In genomic region chr20:48338717-48339116, GRCh38 we compare ENCODE assay signal across 20 cellular contexts.
DNase-seq lines count a peak whose midpoint lies in the region; ATAC-seq, FAIRE-seq and TF ChIP-seq lines count a peak whose summit lies in the region.
"Had no signal": no experiment of that assay in that cellular context is flagged by ENCODE, and none has a peak within 500 bp of the region (broad histone marks: within the 10 kb centered on the region; RNA-seq: fewer than 3 reads in every experiment).

No MANE protein-coding gene starts in this region.

- POLR2A ChIA-PET in HepG2 (lab: Yijun Ruan, JAX) = no interaction called here

- no peaks in the 10 kb centered on the region for H3K36me3 ChIP-seq in HepG2 (replicated peaks in 1 of 2; ENCODE audit: control insufficient read depth in 1 of 2, insufficient read depth in 2 of 2, low read length in 2 of 2)
- no peaks in the 10 kb centered on the region for H3K36me3 ChIP-seq in right lobe of liver

- no peak for TF ChIP-seq POLR2A in HepG2 (IDR thresholded peaks at IDR 0.05; ENCODE audit: insufficient read depth in 1 of 2, low read depth in 2 of 2, low read length in 2 of 2)
- no peak for TF ChIP-seq POLR2A in right lobe of liver (IDR thresholded peaks at IDR 0.05)

- H3K9ac ChIP-seq in HepG2 (ENCODE audit: insufficient read depth, low read depth, low read length) = no peak overlapping the region

- peak overlapping the region; percentile 48 for H3K27ac Mint-ChIP-seq in mesothelial cell of epicardium
- H3K27ac Mint-ChIP-seq: activated naive CD4-positive, alpha-beta T cell treated with anti-CD3 and anti-CD28 coated beads for 36 hours; CD8-positive, alpha-beta memory T cell; IgD-negative memory B cell; natural killer cell had no signal

- intact Hi-C loops in HepG2 (cut with micrococcal nuclease; ENCODE audit: unreplicated experiment) = no loop called here
- intact Hi-C loops in right lobe of liver (cut with DNase I) = no loop called here

- H3K79me2 ChIP-seq in HepG2 (ENCODE audit: insufficient read depth, low read length) = no peaks in the 10 kb centered on the region

- ATAC-seq in HepG2 = no peak
- no peak for ATAC-seq in right lobe of liver
- no peak for ATAC-seq in HG03457 (IDR thresholded peaks at IDR 0.05; ENCODE audit: unreplicated experiment)
- no peak for ATAC-seq in HG02623 (IDR thresholded peaks at IDR 0.05; ENCODE audit: unreplicated experiment)
- ATAC-seq: left lobe of liver, natural killer cell, Right ventricle myocardium inferior had no signal

- H3K27ac ChIP-seq in HepG2 (ENCODE audit: extremely low read length, insufficient read depth, low read length) (no peak overlapping the region), right lobe of liver (no peak overlapping the region)

- TF ChIP-seq EP300 in HepG2 (IDR thresholded peaks at IDR 0.05; ENCODE audit: low read depth in 2 of 2, low read length in 2 of 2) = no peak
- no peak for TF ChIP-seq EP300 in HepG2 (CRISPR knock-in tag; IDR thresholded peaks at IDR 0.05; ENCODE audit: borderline replicate concordance)

- WGBS in HepG2 (ENCODE audit: low lambda C conversion rate) = 64% methylated on average over 7 of the region's 7 CpGs
- WGBS in right lobe of liver (ENCODE audit: insufficient coverage, low coverage, low lambda C conversion rate, missing lambda C conversion rate) = 67% methylated on average over 7 of the region's 7 CpGs

- FAIRE-seq in HepG2 (lab: Jason Lieb, UNC) = no peak

- CTCF ChIA-PET in HepG2 (lab: Yijun Ruan, JAX; ENCODE audit: low intra/inter-chr PET ratio, low total read pairs) = no interaction called here

- in situ Hi-C loops in HepG2 (cut with HindIII; ENCODE audit: extremely low pct_ligation_motif_present, low pct_unique_long_range_greater_than_20kb) = no loop called here
- in situ Hi-C loops in astrocyte of the spinal cord (cut with HindIII; ENCODE audit: low sequenced_read_pairs) = no loop called here

- H3K9me3 Mint-ChIP-seq in mesothelial cell of epicardium = no peaks in the 10 kb centered on the region
- H3K9me3 Mint-ChIP-seq: activated naive CD4-positive, alpha-beta T cell treated with anti-CD3 and anti-CD28 coated beads for 36 hours; natural killer cell had no signal

- BruUV-seq in HepG2 (replicated peaks; lab: Mats Ljungman, UMichigan) = no TSS peak

- peaks cover 19% of the 10 kb centered on the region for H3K4me1 Mint-ChIP-seq in mesothelial cell of epicardium
- H3K4me1 Mint-ChIP-seq: CD8-positive, alpha-beta memory T cell had no signal

- peaks cover 5 to 44% of the 10 kb centered on the region in 2 experiments; a peak in 4 of 5 replicates for H3K27me3 ChIP-seq in HepG2 (ENCODE audit: control insufficient read depth in 1 of 2, insufficient read depth in 2 of 2, low read length in 2 of 2)
- H3K27me3 ChIP-seq in right lobe of liver = no peaks in the 10 kb centered on the region

- H3K4me2 ChIP-seq in HepG2 (ENCODE audit: low read depth, low read length) = no peak overlapping the region

- TF ChIP-seq CTCF in HepG2 (CRISPR knock-in tag; IDR thresholded peaks at IDR 0.05) = no peak
- no peak for TF ChIP-seq CTCF in right lobe of liver (IDR thresholded peaks at IDR 0.05)
- no peak for TF ChIP-seq CTCF in astrocyte of the spinal cord (IDR thresholded peaks at IDR 0.05; ENCODE audit: low read depth, low read length)
- TF ChIP-seq CTCF in mesothelial cell of epicardium (IDR thresholded peaks at IDR 0.05; ENCODE audit: unreplicated experiment) = no peak

- TF ChIP-seq RAD21 in HepG2 (CRISPR knock-in tag; IDR thresholded peaks at IDR 0.05) = no peak

- H3K4me3 Mint-ChIP-seq in mesothelial cell of epicardium = peak overlapping the region; percentile 20
- H3K4me3 Mint-ChIP-seq: activated naive CD4-positive, alpha-beta T cell treated with anti-CD3 and anti-CD28 coated beads for 36 hours; CD8-positive, alpha-beta memory T cell; H9; IgD-negative memory B cell; natural killer cell had no signal

- H2AFZ ChIP-seq in HepG2 (ENCODE audit: low read length) = no peak overlapping the region

- no peaks in the 10 kb centered on the region for H4K20me1 ChIP-seq in HepG2 (ENCODE audit: insufficient read depth, low read length)

- H3K4me1 ChIP-seq in HepG2 (ENCODE audit: insufficient read depth, low read length) (peaks cover 36% of the 10 kb centered on the region), right lobe of liver (no peaks in the 10 kb centered on the region)

- DNase-seq in HepG2 (ENCODE audit: low spot score) (no peak), right lobe of liver (no peak), astrocyte of the spinal cord (ENCODE audit: low read depth, low spot score) (peak; percentile 67), mesothelial cell of epicardium (ENCODE audit: low spot score in 2 of 2, unreplicated experiment in 2 of 2) (no peak), ureter (ENCODE audit: low spot score) (no peak), DMS53 treated with DMSO at 0.1 percent for 48 hours (lab: John Stamatoyannopoulos, UW; ENCODE audit: unreplicated experiment) (no peak)
- DNase-seq: 8988T; activated CD4-positive, alpha-beta T cell treated with anti-CD3 and anti-CD28 coated beads for 48 hours; activated naive CD4-positive, alpha-beta T cell treated with anti-CD3 and anti-CD28 coated beads for 36 hours; CD8-positive, alpha-beta memory T cell; H9; natural killer cell; NCI-H1092; NCI-H2171; stimulated activated CD4-positive, alpha-beta T cell treated with anti-CD3 and anti-CD28 coated beads, Interleukin-1b, Interleukin-23, amount 100 ng/mL, for 48 hours had no signal

- H3K4me3 ChIP-seq in HepG2 (replicated peaks in 1 of 3; ENCODE audit: insufficient read depth in 1 of 3, low read depth in 2 of 3, low read length in 3 of 3) = no peak overlapping the region
- no peak overlapping the region for H3K4me3 ChIP-seq in right lobe of liver
- H3K4me3 ChIP-seq in astrocyte of the spinal cord (ENCODE audit: low read depth, low read length) = no peak overlapping the region

- no peaks in the 10 kb centered on the region for H3K36me3 Mint-ChIP-seq in mesothelial cell of epicardium
- H3K36me3 Mint-ChIP-seq: CD8-positive, alpha-beta memory T cell; IgD-negative memory B cell; natural killer cell had no signal

- H3K9me3 ChIP-seq in HepG2 (ENCODE audit: low read length) (no peaks in the 10 kb centered on the region), right lobe of liver (no peaks in the 10 kb centered on the region)

- peaks cover 5% of the 10 kb centered on the region for H3K27me3 Mint-ChIP-seq in mesothelial cell of epicardium (ENCODE audit: low read depth)

TF ChIP-seq in HepG2, 621 proteins besides CTCF, POLR2A, EP300 and RAD21:
- TF ChIP-seq NFYB (CRISPR knock-in tag; IDR thresholded peaks at IDR 0.05) (no peak), CREB1 (IDR thresholded peaks at IDR 0.05) (peak; percentile 28; the same call in 1 of the 2 replicates), CREB1 (CRISPR knock-in tag; IDR thresholded peaks at IDR 0.05) (no peak)
TF ChIP-seq in HepG2: peak in this region for 1.
